31 cellular contexts compared by ENCODE assay signal in the genomic region with DNA sequence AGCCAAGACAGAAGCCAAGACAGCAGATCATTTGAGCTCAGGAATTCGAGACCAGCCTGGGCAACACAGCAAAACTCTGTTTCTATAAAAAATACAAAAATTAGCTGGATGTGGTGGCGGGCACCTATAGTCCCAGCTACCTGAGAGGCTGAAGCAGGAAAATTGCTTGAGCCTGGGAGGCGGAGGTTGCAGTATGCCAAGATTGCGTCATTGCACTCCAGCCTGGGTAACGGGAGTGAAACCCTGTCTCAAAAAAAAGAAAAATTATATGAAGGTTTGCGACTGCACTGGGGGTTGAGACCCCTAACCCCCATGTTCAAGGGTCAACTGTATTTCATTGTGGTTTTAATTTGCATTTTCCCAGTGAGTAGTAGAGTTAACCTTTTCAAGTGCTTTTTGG.
"Had no signal": no experiment of that assay in that cellular context is flagged by ENCODE, and none has a peak within 500 bp of the region (broad histone marks: within the 10 kb centered on the region; RNA-seq: fewer than 3 reads in every experiment).

No MANE protein-coding gene starts in this region.

- FAIRE-seq: keratinocyte had no signal

- H3K9me3 ChIP-seq: left lung, lower lobe of right lung, neutrophil, suprapubic skin, thoracic aorta, tibial artery, uterus had no signal

- H3K4me1 Mint-ChIP-seq: nephron progenitor cell had no signal

- H3K9ac ChIP-seq: neural progenitor cell, parathyroid adenoma had no signal

- H3K27ac ChIP-seq: left lung, lower lobe of right lung, neural progenitor cell, neutrophil, parathyroid adenoma, skin epidermis, suprapubic skin, thoracic aorta, uterus had no signal

- ATAC-seq: left cardiac atrium; left lung; lower lobe of right lung; natural killer cell; right cardiac atrium; sciatic nerve; stimulated activated effector memory CD8-positive, alpha-beta T cell treated with anti-CD3 and anti-CD28 coated beads, Interleukin-12 subunit alpha, Interleukin-12 subunit beta, amount 100 ng/mL, for 72 hours had no signal

- H3K4me3 ChIP-seq: left lung, lower lobe of right lung, neural progenitor cell, skin epidermis, suprapubic skin, thoracic aorta, tibial artery, uterus had no signal

- H3K36me3 ChIP-seq: lower lobe of right lung, neural progenitor cell, thoracic aorta, tibial artery, uterus had no signal

- H3K4me2 ChIP-seq: neural progenitor cell had no signal

- DNase-seq: hippocampal formation; kidney glomerular epithelial cell; left cardiac atrium; left lung; lower lobe of right lung; mammary epithelial cell; mesenchymal stem cell; naive B cell; natural killer cell; nephron progenitor cell; occipital lobe; retina; right cardiac atrium; stimulated activated CD4-positive, alpha-beta T cell treated with anti-CD3 and anti-CD28 coated beads, Interleukin-12 subunit alpha, Interleukin-12 subunit beta, amount 100 ng/mL, for 4 hours; stimulated activated CD4-positive, alpha-beta T cell treated with anti-CD3 and anti-CD28 coated beads, Interleukin-15, amount 100 ng/mL, for 24 hours; stimulated activated CD4-positive, alpha-beta T cell treated with anti-CD3 and anti-CD28 coated beads, Interleukin-2, amount 100 ng/mL, for 24 hours; stimulated activated CD4-positive, alpha-beta T cell treated with anti-CD3 and anti-CD28 coated beads, Interleukin-4, amount 100 ng/mL, for 24 hours; stimulated activated naive CD4-positive, alpha-beta T cell; tibial artery; uterus had no signal

- H2AFZ ChIP-seq: neural progenitor cell, parathyroid adenoma had no signal

- H3K27me3 ChIP-seq: left lung, neural progenitor cell, neutrophil, suprapubic skin, tibial artery, uterus had no signal

- H3K27ac Mint-ChIP-seq: natural killer cell; nephron progenitor cell; neural progenitor cell; stimulated activated effector memory CD8-positive, alpha-beta T cell treated with anti-CD3 and anti-CD28 coated beads, Interleukin-12 subunit alpha, Interleukin-12 subunit beta, amount 100 ng/mL, for 72 hours; stimulated activated naive CD8-positive, alpha-beta T cell treated with anti-CD3 and anti-CD28 coated beads, Interleukin-15, Interleukin-2, amounts not matched to agents 100 ng/mL and 50 ng/mL, for 24 hours; type B pancreatic cell had no signal

- H3K9me3 Mint-ChIP-seq: natural killer cell; stimulated activated effector memory CD8-positive, alpha-beta T cell treated with anti-CD3 and anti-CD28 coated beads, Interleukin-12 subunit alpha, Interleukin-12 subunit beta, amount 100 ng/mL, for 72 hours; stimulated activated naive CD8-positive, alpha-beta T cell treated with anti-CD3 and anti-CD28 coated beads, Interleukin-15, Interleukin-2, amounts not matched to agents 100 ng/mL and 50 ng/mL, for 24 hours; type B pancreatic cell had no signal

- H3K4me3 Mint-ChIP-seq: naive B cell; natural killer cell; nephron progenitor cell; neural progenitor cell; stimulated activated effector memory CD8-positive, alpha-beta T cell treated with anti-CD3 and anti-CD28 coated beads, Interleukin-12 subunit alpha, Interleukin-12 subunit beta, amount 100 ng/mL, for 72 hours; stimulated activated naive CD8-positive, alpha-beta T cell treated with anti-CD3 and anti-CD28 coated beads, Interleukin-15, Interleukin-2, amounts not matched to agents 100 ng/mL and 50 ng/mL, for 24 hours; type B pancreatic cell had no signal

- H3K4me1 ChIP-seq: parathyroid adenoma, uterus had no signal

- H3K36me3 Mint-ChIP-seq: natural killer cell had no signal

- H3K27me3 Mint-ChIP-seq: naive B cell; stimulated activated naive CD8-positive, alpha-beta T cell treated with anti-CD3 and anti-CD28 coated beads, Interleukin-15, Interleukin-2, amounts not matched to agents 100 ng/mL and 50 ng/mL, for 24 hours; type B pancreatic cell had no signal
